ENCODE assay signal across 9 cellular contexts in the genomic region with DNA sequence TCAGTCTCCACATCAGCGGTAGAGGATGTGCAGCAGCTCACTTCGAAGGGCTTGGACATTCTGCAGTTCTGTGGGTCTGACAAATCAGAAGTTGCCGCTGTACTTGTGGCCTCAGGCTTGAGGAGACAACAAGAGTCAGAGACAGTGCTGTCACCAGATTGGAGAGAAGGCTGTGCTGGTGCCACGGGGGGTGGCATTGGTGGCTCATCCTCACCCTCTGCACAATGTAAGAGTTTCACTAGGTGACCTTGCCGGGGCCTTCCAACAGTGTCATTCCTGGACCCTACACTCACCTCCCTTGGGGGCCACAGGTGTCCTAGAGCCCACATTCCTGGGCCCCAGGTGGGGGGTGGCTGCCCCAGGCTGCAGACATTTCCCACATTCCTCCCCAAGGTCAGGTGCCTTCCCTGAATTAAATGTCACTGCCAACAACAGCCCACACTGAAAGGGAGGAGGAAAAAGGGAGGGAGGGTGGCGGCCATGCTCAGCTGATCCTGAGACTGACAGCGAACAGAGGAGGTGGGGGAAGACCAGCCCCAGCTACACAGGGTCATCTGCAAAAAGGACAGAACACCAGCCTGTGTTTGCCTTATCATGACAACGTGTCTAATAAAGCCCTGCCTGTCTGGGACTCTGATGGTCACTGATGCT. TPM values are rescaled to one million over a fixed set of nuclear protein-coding genes. Genes with fewer than 3 reads are reported as not detected.
DNase-seq lines count a peak whose midpoint lies in the region; ATAC-seq and TF ChIP-seq lines count a peak whose summit lies in the region.
"Had no signal": no experiment of that assay in that cellular context is flagged by ENCODE, and none has a peak within 500 bp of the region (broad histone marks: within the 10 kb centered on the region; RNA-seq: fewer than 3 reads in every experiment).

No MANE protein-coding gene starts in this region.

- H3K36me3 ChIP-seq in HCT116 (ENCODE audit: control insufficient read depth in 1 of 2, insufficient read depth in 2 of 2, low read length in 2 of 2) (no peaks in the 10 kb centered on the region), mucosa of rectum (ENCODE audit: control insufficient read depth in 2 of 2, insufficient read depth in 2 of 2, low read length in 2 of 2) (peaks cover 0 to 2% of the 10 kb centered on the region in 2 donors), psoas muscle (ENCODE audit: insufficient read depth in 1 of 2, low read depth in 1 of 2) (peaks cover 0 to 22% of the 10 kb centered on the region in 2 donors)
- H3K36me3 ChIP-seq: vagina had no signal

- H3K79me2 ChIP-seq in HCT116 (ENCODE audit: insufficient read depth, low read length): no peaks in the 10 kb centered on the region

- H3K9me3 Mint-ChIP-seq in osteocyte (ENCODE audit: unreplicated experiment): no peaks in the 10 kb centered on the region

- H4K20me1 ChIP-seq in HCT116 (ENCODE audit: insufficient read depth): no peaks in the 10 kb centered on the region

- BruUV-seq in HCT116 (replicated peaks; lab: Mats Ljungman, UMichigan): no TSS peak

- RAD21 ChIA-PET in HCT116 (lab: Charles Lee; ENCODE audit: low non-redundant PET in 1 of 2, low total read pairs in 2 of 2, uncharacterized antibody in 2 of 2, unreplicated experiment in 2 of 2): interaction anchor here (0.8 to 3.3 kb wide), 14 partner anchors 21 to 123 kb away, joined by 3 to 60 read pairs (median 6); partner anchors contain the start of gene NUAK2 (in 2 of the 2)

- H2AFZ ChIP-seq in HCT116 (ENCODE audit: low read depth, low read length, poor library complexity, severe bottlenecking): no peak overlapping the region

- no peak overlapping the region for H3K27ac Mint-ChIP-seq in osteocyte (ENCODE audit: unreplicated experiment)

- H3K9ac ChIP-seq in HCT116 (ENCODE audit: low read length) (no peak overlapping the region), mucosa of rectum (ENCODE audit: low read depth in 1 of 2, low read length in 2 of 2) (peak overlapping the region in 1 of 2 donors; percentile 44)

- H3K4me2 ChIP-seq in HCT116 (ENCODE audit: low read length): peak overlapping the region; percentile 19; the same call in 1 of the 2 replicates

- POLR2A ChIA-PET in HCT116 (lab: Charles Lee): interaction anchor here (0.7 to 3.1 kb wide), 4 partner anchors 10 to 51 kb away, joined by 3 to 16 read pairs (median 3); partner anchors contain the start of gene TMCC2

- intact Hi-C loops in HCT116 (cut with micrococcal nuclease) (loop anchor here (10.0 kb wide), 2 partner anchors 251 to 361 kb away; partner anchors contain the start of gene ELK4), psoas muscle (cut with DNase I) (loop anchor here in 1 of 2 donors (5.0 to 10.0 kb wide), 2 partner anchors 163 to 251 kb away; no protein-coding TSS in a partner anchor)

- no peaks in the 10 kb centered on the region for H3K27me3 Mint-ChIP-seq in osteocyte (ENCODE audit: unreplicated experiment)

- no peak for TF ChIP-seq POLR2A in HCT116 (IDR thresholded peaks at IDR 0.05; ENCODE audit: borderline replicate concordance, extremely low read depth, insufficient read depth, insufficient read length)

- in situ Hi-C loops in Caki2 (cut with HindIII; ENCODE audit: low pct_unique_long_range_greater_than_20kb, low sequenced_read_pairs): no loop called here

- H3K36me3 Mint-ChIP-seq in osteocyte (ENCODE audit: unreplicated experiment): peaks cover 6% of the 10 kb centered on the region

- TF ChIP-seq CTCF in HCT116 (IDR thresholded peaks at IDR 0.05 in 2 of 3, conservative IDR thresholded peaks at IDR 0.05 in 1 of 3; ENCODE audit: borderline replicate concordance in 1 of 3, insufficient read depth in 1 of 3, low read depth in 2 of 3, low read length in 2 of 3): no peak
- no peak for TF ChIP-seq CTCF in osteocyte (IDR thresholded peaks at IDR 0.05)
- no peak for TF ChIP-seq CTCF in psoas muscle (IDR thresholded peaks at IDR 0.05)

- H3K4me1 Mint-ChIP-seq in osteocyte (ENCODE audit: unreplicated experiment): peaks cover 22% of the 10 kb centered on the region

- WGBS in psoas muscle, 3 donors: 74 to 92% (median 79%) methylated on average over 8 of the region's 8 CpGs

- no peak overlapping the region for H3K4me3 Mint-ChIP-seq in osteocyte (ENCODE audit: unreplicated experiment)

- H3K9me2 ChIP-seq in HCT116 (ENCODE audit: insufficient read depth): no peaks in the 10 kb centered on the region

- H3K27ac ChIP-seq in HCT116 (ENCODE audit: low read depth, low read length) (no peak overlapping the region), mucosa of rectum (ENCODE audit: low read depth in 2 of 2, low read length in 2 of 2) (peak overlapping the region; percentile 23 to 46), psoas muscle (no peak overlapping the region)
- H3K27ac ChIP-seq: vagina had no signal

- H3K27me3 ChIP-seq in HCT116 (ENCODE audit: insufficient read depth, low read length) (no peaks in the 10 kb centered on the region), mucosa of rectum (ENCODE audit: control insufficient read depth in 2 of 2, insufficient read depth in 2 of 2, low read length in 2 of 2) (no peaks in the 10 kb centered on the region), psoas muscle (ENCODE audit: insufficient read depth in 3 of 3, low read length in 2 of 3) (no peaks in the 10 kb centered on the region)
- H3K27me3 ChIP-seq: vagina had no signal

- no peak overlapping the region for H3K4me3 ChIP-seq in HCT116 (replicated peaks in 1 of 2; ENCODE audit: low read depth in 1 of 2, low read length in 2 of 2)
- H3K4me3 ChIP-seq in mucosa of rectum (ENCODE audit: low read length in 2 of 2): no peak overlapping the region
- H3K4me3 ChIP-seq in psoas muscle: no peak overlapping the region
- H3K4me3 ChIP-seq: vagina had no signal

- no peaks in the 10 kb centered on the region for H3K9me3 ChIP-seq in HCT116 (ENCODE audit: control insufficient read depth in 1 of 2, insufficient read depth in 1 of 2, low read depth in 1 of 2, low read length in 2 of 2)
- H3K9me3 ChIP-seq in mucosa of rectum (ENCODE audit: control insufficient read depth in 2 of 2, low read length in 2 of 2): no peaks in the 10 kb centered on the region
- no peaks in the 10 kb centered on the region for H3K9me3 ChIP-seq in psoas muscle
- H3K9me3 ChIP-seq: vagina had no signal

- no peak for TF ChIP-seq RAD21 in HCT116 (IDR thresholded peaks at IDR 0.05; ENCODE audit: low read depth)

- H3K4me1 ChIP-seq in HCT116 (ENCODE audit: control insufficient read depth in 1 of 2, insufficient read depth in 2 of 2, low read length in 2 of 2): peaks cover 17 to 34% of the 10 kb centered on the region in 2 experiments
- H3K4me1 ChIP-seq in mucosa of rectum (ENCODE audit: control insufficient read depth in 2 of 2, insufficient read depth in 2 of 2, low read length in 2 of 2): peaks cover 21 to 23% of the 10 kb centered on the region in 2 donors
- H3K4me1 ChIP-seq in psoas muscle: peaks cover 32% of the 10 kb centered on the region

- ATAC-seq in HCT116 (no peak), psoas muscle (no peak)

- CTCF ChIA-PET in HCT116 (lab: Charles Lee): interaction anchor here (0.6 to 9.3 kb wide), 28 partner anchors 8 to 358 kb away, joined by 3 to 397 read pairs (median 6); partner anchors contain the start of genes ELK4, NUAK2 and TMCC2

- peak; percentile 92 for DNase-seq in Caki2 (ENCODE audit: low read depth)
- DNase-seq in HCT116 (ENCODE audit: low read depth, low spot score): no peak
- DNase-seq in astrocyte of the hippocampus (ENCODE audit: low read depth, low spot score): peak; percentile 53
- DNase-seq in osteocyte (ENCODE audit: extremely low spot score, unreplicated experiment): no peak
- DNase-seq in NCI-H2196 treated with DMSO at 0.1 percent for 48 hours (lab: John Stamatoyannopoulos, UW; ENCODE audit: unreplicated experiment): no peak
- no peak for DNase-seq in OCI-M2 (lab: John Stamatoyannopoulos, UW; ENCODE audit: unreplicated experiment)
- no peak for DNase-seq in psoas muscle

TF ChIP-seq in HCT116, 20 proteins besides CTCF, POLR2A, EP300 and RAD21:
- TF ChIP-seq, protein P1, sequence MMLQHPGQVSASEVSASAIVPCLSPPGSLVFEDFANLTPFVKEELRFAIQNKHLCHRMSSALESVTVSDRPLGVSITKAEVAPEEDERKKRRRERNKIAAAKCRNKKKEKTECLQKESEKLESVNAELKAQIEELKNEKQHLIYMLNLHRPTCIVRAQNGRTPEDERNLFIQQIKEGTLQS (IDR thresholded peaks at IDR 0.05): no peak
- no peak for TF ChIP-seq CEBPB (IDR thresholded peaks at IDR 0.05; ENCODE audit: low read depth)
- TF ChIP-seq ELF1 (IDR thresholded peaks at IDR 0.05; ENCODE audit: borderline replicate concordance, low read depth): no peak
- no peak for TF ChIP-seq EGR1 (IDR thresholded peaks at IDR 0.05; ENCODE audit: low read depth)
- TF ChIP-seq SP1 (IDR thresholded peaks at IDR 0.05; ENCODE audit: low read depth): no peak
- TF ChIP-seq SRF (IDR thresholded peaks at IDR 0.05; ENCODE audit: low read depth): no peak
- no peak for TF ChIP-seq SIN3A (IDR thresholded peaks at IDR 0.05; ENCODE audit: low read depth)
- TF ChIP-seq EZH2 (IDR thresholded peaks at IDR 0.05): no peak
- TF ChIP-seq TCF7L2 (IDR thresholded peaks at IDR 0.05; ENCODE audit: borderline replicate concordance, extremely low read depth, insufficient read depth, insufficient read length): no peak

RNA-seq across cellular contexts. Expression of gene TMCC2, which starts 46.4 kb away (rescaled TPM):
- 7.7 and 9.3 TPM in 2 replicates for total RNA-seq in Caki2 (2014; rRNA removed; shearing (Covaris generic); ENCODE audit: low replicate concordance)
- total RNA-seq in HCT116 (2021; ENCODE audit: unreplicated experiment) (2.7 TPM), osteocyte (3.4 and 4.7 TPM in 2 replicates), psoas muscle (10 to 100 TPM in 1 of 4 donors, 1 to 10 TPM in 3; 3.4 to 21.4 (median 6.9) TPM)
- polyA plus RNA-seq in HCT116 (2012): 2.5 and 2.6 TPM in 2 replicates
- 10 to 100 TPM in 1 of 3 donors, 1 to 10 TPM in 1, under 1 TPM in 1; 0.66 to 17.5 (median 4.3) TPM for polyA plus RNA-seq in psoas muscle

RNA-seq across cellular contexts. Expression of gene NUAK2, which starts 47.4 kb away (rescaled TPM):
- total RNA-seq in Caki2 (2014; rRNA removed; shearing (Covaris generic); ENCODE audit: low replicate concordance): 8.3 and 11.9 TPM in 2 replicates
- total RNA-seq in HCT116 (2021; ENCODE audit: unreplicated experiment) (3.0 TPM), osteocyte (4.3 and 4.5 TPM in 2 replicates), psoas muscle (1 to 10 TPM in 3 of 4 donors, under 1 TPM in 1; 0.55 to 1.3 (median 1.2) TPM)
- 1.4 and 1.5 TPM in 2 replicates for polyA plus RNA-seq in HCT116 (2012)
- under 1 TPM; 0.20 to 0.48 (median 0.22) TPM for polyA plus RNA-seq in psoas muscle

Comparison
In these comparisons a context has a peak if more than half of its experiments do, and no peak if none do; other contexts are left out.
1. DNase-seq: peak in Caki2 (single experiment) and astrocyte of the hippocampus (single experiment); none in HCT116 (single experiment), osteocyte (single experiment), NCI-H2196 treated with DMSO at 0.1 percent for 48 hours (single experiment), OCI-M2 (single experiment) and psoas muscle (0 of 2).
2. H3K27ac ChIP-seq: peak in mucosa of rectum (2 of 2); none in HCT116 (single experiment) and psoas muscle (single experiment).